17 cellular contexts compared by ENCODE assay signal in the genomic region with DNA sequence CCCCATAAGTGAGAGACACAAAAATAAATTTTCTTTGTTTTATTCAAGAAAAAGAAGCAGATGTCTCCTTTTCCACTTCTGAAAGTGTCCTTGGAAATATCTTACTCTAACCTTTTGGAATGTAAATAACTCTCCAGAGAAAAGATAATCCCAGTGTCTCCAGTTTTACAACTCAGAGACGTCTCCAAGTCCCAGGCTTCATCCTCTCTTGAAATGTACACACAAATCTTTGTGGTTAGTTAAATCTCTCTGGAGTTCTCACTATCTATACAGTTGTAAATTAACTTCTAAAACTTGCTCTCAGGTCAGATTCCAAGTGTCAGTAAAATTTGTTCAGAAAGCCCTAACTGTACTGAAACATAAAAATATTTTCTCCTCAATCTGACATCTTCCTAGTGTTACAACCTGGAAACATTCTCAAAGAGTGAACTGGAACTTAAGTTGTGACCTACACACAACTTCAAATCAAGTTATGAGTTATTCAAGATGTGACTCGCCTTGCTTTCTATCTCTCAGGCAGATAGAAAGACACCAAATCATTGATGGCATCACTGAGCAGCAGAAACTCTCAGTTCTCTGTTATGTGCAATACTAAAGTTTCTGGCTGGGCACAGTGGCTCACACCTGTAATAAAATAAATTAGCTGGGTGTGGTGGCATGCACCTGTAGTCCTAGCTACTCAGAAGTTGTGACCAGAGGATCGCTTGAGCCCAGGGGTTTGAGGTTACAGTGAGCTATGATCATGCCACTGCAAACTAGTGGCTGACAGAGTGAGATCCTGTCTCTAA.
DNase-seq lines count a peak whose midpoint lies in the region; ATAC-seq, FAIRE-seq and TF ChIP-seq lines count a peak whose summit lies in the region.
"Had no signal": no experiment of that assay in that cellular context is flagged by ENCODE, and none has a peak within 500 bp of the region (broad histone marks: within the 10 kb centered on the region; RNA-seq: fewer than 3 reads in every experiment).

No MANE protein-coding gene starts in this region.

- H3K27me3 ChIP-seq in HAP-1 (ENCODE audit: low read depth) = no peaks in the 10 kb centered on the region
- no peaks in the 10 kb centered on the region for H3K27me3 ChIP-seq in pancreas
- H3K27me3 ChIP-seq in tibial nerve = no peaks in the 10 kb centered on the region

- TF ChIP-seq POLR2A in tibial nerve (IDR thresholded peaks at IDR 0.05) (no peak), lower leg skin (IDR thresholded peaks at IDR 0.05) (no peak)

- intact Hi-C loops in pancreas (cut with DNase I) = no loop called here
- intact Hi-C loops in lower leg skin (cut with DNase I; ENCODE audit: low total_unique reads) = no loop called here

- H3K9me3 ChIP-seq in HAP-1 = no peaks in the 10 kb centered on the region
- no peaks in the 10 kb centered on the region for H3K9me3 ChIP-seq in pancreas
- H3K9me3 ChIP-seq in tibial nerve = peaks cover 0 to 6% (median 0%) of the 10 kb centered on the region in 4 donors

- in situ Hi-C loops in HAP-1 (cut with MboI; ENCODE audit: low sequenced_read_pairs) = no loop called here

- H3K4me1 ChIP-seq in HAP-1 (peaks cover 60% of the 10 kb centered on the region), pancreas (no peaks in the 10 kb centered on the region), tibial nerve (no peaks in the 10 kb centered on the region)

- H3K4me3 ChIP-seq in HAP-1 = no peak overlapping the region
- no peak overlapping the region for H3K4me3 ChIP-seq in pancreas
- no peak overlapping the region for H3K4me3 ChIP-seq in tibial nerve
- H3K4me3 ChIP-seq in lower leg skin (ENCODE audit: low read depth, poor library complexity, severe bottlenecking) = no peak overlapping the region

- ATAC-seq in GM19023 (IDR thresholded peaks at IDR 0.05; ENCODE audit: unreplicated experiment) (peak; percentile 60), HG03432 (IDR thresholded peaks at IDR 0.05; ENCODE audit: unreplicated experiment) (peak; percentile 77), pancreas (no peak)
- ATAC-seq: activated CD8-positive, alpha-beta T cell treated with anti-CD3 and anti-CD28 coated beads for 36 hours; left cardiac atrium had no signal

- H3K27ac ChIP-seq in pancreas (no peak overlapping the region), tibial nerve (no peak overlapping the region)

- FAIRE-seq in pancreas (lab: Jason Lieb, UNC) = peak; percentile 37
- FAIRE-seq: H1 had no signal

- H3K36me3 ChIP-seq in HAP-1 (replicated peaks) (no peaks in the 10 kb centered on the region), pancreas (no peaks in the 10 kb centered on the region), tibial nerve (no peaks in the 10 kb centered on the region)

- TF ChIP-seq CTCF in pancreas (IDR thresholded peaks at IDR 0.05) (no peak), tibial nerve (IDR thresholded peaks at IDR 0.05) (no peak), lower leg skin (IDR thresholded peaks at IDR 0.05) (no peak)

- DNase-seq in HAP-1 (ENCODE audit: low spot score in 2 of 2) (peak; percentile 27 to 86), pancreas (no peak), tibial nerve (ENCODE audit: low spot score in 2 of 2) (no peak), lower leg skin (ENCODE audit: low spot score in 2 of 2) (no peak), NCI-H2081 treated with DMSO at 0.1 percent for 48 hours (lab: John Stamatoyannopoulos, UW) (no peak), SHP77 (lab: John Stamatoyannopoulos, UW) (no peak)
- DNase-seq: activated CD8-positive, alpha-beta T cell treated with anti-CD3 and anti-CD28 coated beads for 36 hours; activated naive CD8-positive, alpha-beta T cell treated with anti-CD3 and anti-CD28 coated beads for 36 hours; cortex of kidney; foreskin fibroblast; left cardiac atrium; NCI-H1930; stimulated activated CD8-positive, alpha-beta memory T cell treated with anti-CD3 and anti-CD28 coated beads, Interleukin-4, amount 100 ng/mL, for 48 hours; T-helper 1 cell had no signal

- 44 to 50% methylated on average over 3 of the region's 3 CpGs for WGBS in pancreas, 2 donors
- 56 to 62% methylated on average over 3 of the region's 3 CpGs for WGBS in tibial nerve, 2 donors
- WGBS in lower leg skin, 2 donors = 63 to 65% methylated on average over 3 of the region's 3 CpGs

- TF ChIP-seq EP300 in tibial nerve (IDR thresholded peaks at IDR 0.05) = no peak

Comparison
In these comparisons a context has a peak if more than half of its experiments do, and no peak if none do; other contexts are left out.
1. ATAC-seq: peak in GM19023 (single experiment) and HG03432 (single experiment); none in pancreas (0 of 4).
2. DNase-seq: peak in HAP-1 (2 of 2); none in pancreas (0 of 6), tibial nerve (0 of 2), lower leg skin (0 of 2), NCI-H2081 treated with DMSO at 0.1 percent for 48 hours (single experiment) and SHP77 (0 of 2).